Comparison of ENCODE assay signal across 8 cellular contexts in genomic region chr6:36422714-36423100, GRCh38. TPM values are rescaled to one million over a fixed set of nuclear protein-coding genes. Genes with fewer than 3 reads are reported as not detected.
A peak's percentile ranks its signal among the peaks of the same experiment; 100 is the strongest.
DNase-seq lines count a peak whose midpoint lies in the region; ATAC-seq, FAIRE-seq and TF ChIP-seq lines count a peak whose summit lies in the region.

No MANE protein-coding gene starts in this region.

- POLR2A ChIA-PET in K562 (lab: Yijun Ruan, JAX), result interaction anchor here (0.6 to 2.2 kb wide), 15 partner anchors 9 to 1682 kb away, joined by 3 to 22 read pairs (median 4); partner anchors contain the start of genes SRSF3 and ZNF76

- peak overlapping the region; percentile 23 for H3K4me3 ChIP-seq in K562

- peaks cover 8 to 11% of the 10 kb centered on the region in 2 experiments; a peak in 4 of 5 replicates for H3K4me1 ChIP-seq in K562 (replicated peaks in 1 of 2; ENCODE audit: control insufficient read depth in 2 of 2, insufficient read depth in 2 of 2, low read length in 2 of 2)

- BruUV-seq in K562 (replicated peaks; lab: Mats Ljungman, UMichigan), result no TSS peak

- peak overlapping the region; percentile 63 for H3K27ac ChIP-seq in K562 (ENCODE audit: extremely low read depth, low read depth, low read length)

- no peaks in the 10 kb centered on the region for H3K9me1 ChIP-seq in K562 (ENCODE audit: control insufficient read depth, insufficient read depth, low read length)

- no peaks in the 10 kb centered on the region for H4K20me1 ChIP-seq in K562 (replicated peaks; ENCODE audit: control insufficient read depth, insufficient read depth, low read length)

- TF ChIP-seq RAD21 in K562 (CRISPR knock-in tag; conservative IDR thresholded peaks at IDR 0.05 in 1 of 2, IDR thresholded peaks at IDR 0.05 in 1 of 2), result no peak

- CTCF ChIA-PET in K562 (lab: Yijun Ruan, JAX; ENCODE audit: low intra/inter-chr PET ratio), result interaction anchor here (1.8 to 1.9 kb wide), 2 partner anchors 20 to 157 kb away, joined by 7 to 13 read pairs; partner anchors contain the start of genes KCTD20 and PXT1

- H3K27me3 Mint-ChIP-seq in mesothelial cell of epicardium (ENCODE audit: low read depth), result no peaks in the 10 kb centered on the region

- peak; percentile 13 for DNase-seq in stimulated activated CD4-positive, alpha-beta T cell treated with anti-CD3 and anti-CD28 coated beads, Interleukin-4, amount 100 ng/mL, for 24 hours
- no peak for DNase-seq in stimulated activated CD4-positive, alpha-beta T cell treated with anti-CD3 and anti-CD28 coated beads, Interleukin-15, amount 100 ng/mL, for 24 hours
- no peak for DNase-seq in K562 (ENCODE audit: extremely low read depth in 1 of 4, low spot score in 3 of 4)
- no peak for DNase-seq in mesothelial cell of epicardium (ENCODE audit: low spot score in 2 of 2, unreplicated experiment in 2 of 2)
- no peak for DNase-seq in GM20000 (ENCODE audit: low spot score)
- DNase-seq in stimulated activated CD4-positive, alpha-beta T cell treated with anti-CD3 and anti-CD28 coated beads, Interleukin-4, amount 100 ng/mL, for 1 hour, result no peak
- DNase-seq in UCSD-AML1 (lab: John Stamatoyannopoulos, UW; ENCODE audit: unreplicated experiment), result no peak

- H3K36me3 Mint-ChIP-seq in mesothelial cell of epicardium, result no peaks in the 10 kb centered on the region

- peaks cover 22% of the 10 kb centered on the region for H3K4me1 Mint-ChIP-seq in mesothelial cell of epicardium

- in situ Hi-C loops in K562 (cut with MboI), result no loop called here

- peak overlapping the region; percentile 76 for H3K4me3 Mint-ChIP-seq in mesothelial cell of epicardium

- no peak for TF ChIP-seq EP300 in K562 (IDR thresholded peaks at IDR 0.05; ENCODE audit: low read length)

- no peaks in the 10 kb centered on the region for H3K9me3 ChIP-seq in K562 (replicated peaks; ENCODE audit: control insufficient read depth, insufficient read depth, low read depth, low read length)

- WGBS in K562 (ENCODE audit: insufficient coverage, low coverage, missing lambda C conversion rate), result 14% methylated on average over 4 of the region's 4 CpGs

- no peaks in the 10 kb centered on the region for H3K36me3 ChIP-seq in K562 (ENCODE audit: control insufficient read depth, insufficient read depth, low read length)

- peak overlapping the region; percentile 93 for H3K27ac Mint-ChIP-seq in mesothelial cell of epicardium

- H3K79me2 ChIP-seq in K562 (ENCODE audit: control insufficient read depth, insufficient read depth, low read length), result no peaks in the 10 kb centered on the region

- H3K9me3 Mint-ChIP-seq in mesothelial cell of epicardium, result peaks cover 3% of the 10 kb centered on the region

- TF ChIP-seq CTCF in K562 (IDR thresholded peaks at IDR 0.05 in 2 of 3, conservative IDR thresholded peaks at IDR 0.05 in 1 of 3; ENCODE audit: insufficient read depth in 2 of 3, low read depth in 1 of 3, low read length in 3 of 3) (no peak), mesothelial cell of epicardium (IDR thresholded peaks at IDR 0.05; ENCODE audit: unreplicated experiment) (no peak), GM20000 (IDR thresholded peaks at IDR 0.05; ENCODE audit: extremely low read depth, missing control alignments) (no peak)

- intact Hi-C loops in K562 (cut with micrococcal nuclease), result loop anchor here (1.0 to 10.0 kb wide), 5 partner anchors 19 to 252 kb away; partner anchors contain the start of genes CDKN1A, SRSF3 and STK38

- H2AFZ ChIP-seq in K562 (ENCODE audit: low read depth, low read length), result peak overlapping the region; percentile 93

- peak overlapping the region; percentile 67 for H3K4me2 ChIP-seq in K562 (ENCODE audit: insufficient read depth, low read length)

- no peak for TF ChIP-seq POLR2A in K562 (conservative IDR thresholded peaks at IDR 0.05)

- peak overlapping the region; percentile 63 to 70; a peak in 3 of 4 replicates for H3K9ac ChIP-seq in K562 (ENCODE audit: insufficient read depth in 1 of 2, low read depth in 2 of 2, low read length in 2 of 2)

- ATAC-seq in K562 (no peak), HG02763 (IDR thresholded peaks at IDR 0.05; ENCODE audit: unreplicated experiment) (no peak)

- no peak for FAIRE-seq in K562 (lab: Jason Lieb, UNC)

- no peaks in the 10 kb centered on the region for H3K27me3 ChIP-seq in K562 (ENCODE audit: control insufficient read depth in 2 of 2, insufficient read depth in 2 of 2, low read length in 2 of 2)

TF ChIP-seq in K562, 482 proteins besides CTCF, POLR2A, EP300 and RAD21 (continues in another document):
- 0 out of 2 replicates have a peak, but pooled peaks have one; percentile 7 for TF ChIP-seq PATZ1 (CRISPR knock-in tag; IDR thresholded peaks at IDR 0.05; ENCODE audit: borderline replicate concordance)

RNA-seq across cellular contexts. Expression of gene PXT1, which starts 19.9 kb away (rescaled TPM):
- 0.32 and 0.35 TPM in 2 replicates for total RNA-seq in K562 (2011; cell fraction: chromatin; rRNA removed; ENCODE audit: low replicate concordance)
- 0.39 and 0.67 TPM in 2 replicates for total RNA-seq in K562 (2011; cell fraction: nucleolus; rRNA removed)
- 1.7 and 1.8 TPM in 2 replicates for total RNA-seq in K562 (2011; cell fraction: nucleoplasm; rRNA removed)
- total RNA-seq in K562 (2014; rRNA removed) (0.08 and 0.09 TPM in 2 replicates), K562 (2014; rRNA removed; fragmentation: Illumina TruSeq; extraction: Trizol) (0.11 and 0.13 TPM in 2 replicates), K562 (2015; rRNA removed; fragmentation: Illumina TruSeq; extraction: Trizol) (0.11 TPM in 1 of 2 replicates, not detected in the other), K562 (2021) (not detected in 2 replicates), mesothelial cell of epicardium (0.11 TPM in 1 of 3 replicates, not detected in the others)
- polyA plus RNA-seq in K562 (2011; rRNA removed) (0.04 and 0.10 TPM in 2 replicates), K562 (2014; fragmentation: Illumina TruSeq; extraction: Trizol) (not detected in 2 replicates), K562 (2014; fragmentation: Nextera tagmentation; extraction: Ambion mirVana) (not detected), K562 (2014; rRNA removed) (not detected in 2 replicates)
- 0.04 TPM in 2 replicates for polyA plus RNA-seq in K562 (2011; cell fraction: cytosol; rRNA removed)
- polyA plus RNA-seq in K562 (2011; cell fraction: nucleus; rRNA removed), result not detected in 2 replicates
- polyA plus RNA-seq in K562 (2012), result not detected in 2 replicates
- polyA minus RNA-seq in K562 (2011; rRNA and poly(A)+ RNA removed), result 0.48 and 0.60 TPM in 2 replicates
- 0.82 TPM in 1 of 2 replicates, not detected in the other for polyA minus RNA-seq in K562 (2011; cell fraction: cytosol; rRNA and poly(A)+ RNA removed)
- 0.54 and 0.56 TPM in 2 replicates for polyA minus RNA-seq in K562 (2011; cell fraction: nucleus; rRNA and poly(A)+ RNA removed)

RNA-seq across cellular contexts. Expression of gene KCTD20, which starts 20.1 kb away (rescaled TPM):
- 60.9 and 87.2 TPM in 2 replicates for total RNA-seq in K562 (2011; cell fraction: chromatin; rRNA removed; ENCODE audit: low replicate concordance)
- 56.1 and 64.4 TPM in 2 replicates for total RNA-seq in K562 (2011; cell fraction: nucleolus; rRNA removed)
- 89.2 and 119 TPM in 2 replicates for total RNA-seq in K562 (2011; cell fraction: nucleoplasm; rRNA removed)
- total RNA-seq in K562 (2014; rRNA removed) (70.6 and 72.6 TPM in 2 replicates), K562 (2014; rRNA removed; fragmentation: Illumina TruSeq; extraction: Trizol) (98.3 and 110 TPM in 2 replicates), K562 (2015; rRNA removed; fragmentation: Illumina TruSeq; extraction: Trizol) (81.5 and 87.8 TPM in 2 replicates), K562 (2021) (69.5 and 71.4 TPM in 2 replicates), mesothelial cell of epicardium (38.2 to 44.0 TPM (median 39.9 TPM) in 3 replicates)
- polyA plus RNA-seq in K562 (2011; rRNA removed) (101 and 160 TPM in 2 replicates), K562 (2014; fragmentation: Illumina TruSeq; extraction: Trizol) (68.9 and 80.6 TPM in 2 replicates), K562 (2014; fragmentation: Nextera tagmentation; extraction: Ambion mirVana) (10 to 100 TPM; 28.9 to 30.0 TPM), K562 (2014; rRNA removed) (54.7 and 60.9 TPM in 2 replicates)
- 47.1 and 65.7 TPM in 2 replicates for polyA plus RNA-seq in K562 (2011; cell fraction: cytosol; rRNA removed)
- polyA plus RNA-seq in K562 (2011; cell fraction: nucleus; rRNA removed), result 20.5 and 24.4 TPM in 2 replicates
- polyA plus RNA-seq in K562 (2012), result 57.0 and 60.1 TPM in 2 replicates
- polyA minus RNA-seq in K562 (2011; rRNA and poly(A)+ RNA removed), result 159 and 208 TPM in 2 replicates
- 61.0 and 80.4 TPM in 2 replicates for polyA minus RNA-seq in K562 (2011; cell fraction: cytosol; rRNA and poly(A)+ RNA removed)
- 26.5 and 41.0 TPM in 2 replicates for polyA minus RNA-seq in K562 (2011; cell fraction: nucleus; rRNA and poly(A)+ RNA removed)

RNA-seq across cellular contexts. Expression of gene ETV7, which starts 35.2 kb away (rescaled TPM):
- total RNA-seq in K562 (2011; cell fraction: chromatin; rRNA removed; ENCODE audit: low replicate concordance), result not detected in 2 replicates
- not detected in 2 replicates for total RNA-seq in K562 (2011; cell fraction: nucleolus; rRNA removed)
- not detected in 2 replicates for total RNA-seq in K562 (2011; cell fraction: nucleoplasm; rRNA removed)
- total RNA-seq in K562 (2014; rRNA removed), result 0.12 TPM in 1 of 2 replicates, not detected in the other
- total RNA-seq in K562 (2014; rRNA removed; fragmentation: Illumina TruSeq; extraction: Trizol), result 0.16 and 0.22 TPM in 2 replicates
- total RNA-seq in K562 (2015; rRNA removed; fragmentation: Illumina TruSeq; extraction: Trizol), result not detected in 2 replicates
- total RNA-seq in K562 (2021), result 0.16 and 0.22 TPM in 2 replicates
- 0.07 TPM in 1 of 2 replicates, not detected in the other for polyA plus RNA-seq in K562 (2011; rRNA removed)
- not detected in 2 replicates for polyA plus RNA-seq in K562 (2011; cell fraction: cytosol; rRNA removed)
- polyA plus RNA-seq in K562 (2011; cell fraction: nucleus; rRNA removed), result not detected in 2 replicates
- 0.07 and 0.14 TPM in 2 replicates for polyA plus RNA-seq in K562 (2012)
- polyA plus RNA-seq in K562 (2014; fragmentation: Illumina TruSeq; extraction: Trizol), result 0.12 and 0.32 TPM in 2 replicates
- under 1 TPM; 0.08 to 0.17 TPM for polyA plus RNA-seq in K562 (2014; fragmentation: Nextera tagmentation; extraction: Ambion mirVana)
- polyA plus RNA-seq in K562 (2014; rRNA removed), result not detected in 2 replicates
- polyA minus RNA-seq in K562 (2011; rRNA and poly(A)+ RNA removed), result not detected in 2 replicates
- not detected in 2 replicates for polyA minus RNA-seq in K562 (2011; cell fraction: cytosol; rRNA and poly(A)+ RNA removed)
- polyA minus RNA-seq in K562 (2011; cell fraction: nucleus; rRNA and poly(A)+ RNA removed), result not detected in 2 replicates
- total RNA-seq in mesothelial cell of epicardium, result 0.38 to 0.47 TPM (median 0.45 TPM) in 3 replicates
